Comparison of ENCODE assay signal across 8 cellular contexts in genomic region chr3:58334013-58334321, GRCh38.
DNase-seq lines count a peak whose midpoint lies in the region; ATAC-seq lines count a peak whose summit lies in the region.

No MANE protein-coding gene starts in this region.

- H3K9ac ChIP-seq in SK-N-MC (ENCODE audit: insufficient read length), result peak overlapping the region; percentile 63
- no peak overlapping the region for H3K9ac ChIP-seq in rectal smooth muscle tissue (ENCODE audit: low read length)

- no peaks in the 10 kb centered on the region for H3K36me3 ChIP-seq in SK-N-MC (ENCODE audit: insufficient read depth, low read length)
- no peaks in the 10 kb centered on the region for H3K36me3 ChIP-seq in rectal smooth muscle tissue (ENCODE audit: control insufficient read depth, insufficient read depth, low read length)

- H3K27ac ChIP-seq in SK-N-MC, result peak overlapping the region; percentile 50; the same call in 1 of the 2 replicates
- peak overlapping the region; percentile 43 for H3K27ac ChIP-seq in rectal smooth muscle tissue (ENCODE audit: low read depth, low read length)

- no peaks in the 10 kb centered on the region for H3K27me3 ChIP-seq in rectal smooth muscle tissue (ENCODE audit: control insufficient read depth, insufficient read depth, low read length)

- H3K4me3 ChIP-seq in GM08714 (ENCODE audit: low read length), result peak overlapping the region; percentile 73
- peak overlapping the region; percentile 81 for H3K4me3 ChIP-seq in SK-N-MC
- H3K4me3 ChIP-seq in rectal smooth muscle tissue (ENCODE audit: low read length), result peak overlapping the region; percentile 89

- ATAC-seq in HG03196 (IDR thresholded peaks at IDR 0.05; ENCODE audit: unreplicated experiment) (no peak), GM21529 (IDR thresholded peaks at IDR 0.05; ENCODE audit: unreplicated experiment) (no peak)

- H3K9me3 ChIP-seq in SK-N-MC (ENCODE audit: low read depth, low read length), result no peaks in the 10 kb centered on the region

- DNase-seq in SK-N-MC (ENCODE audit: low read depth, low spot score) (no peak), fibroblast of peridontal ligament (ENCODE audit: extremely low read depth) (peak; percentile 25), NCI-H524 treated with DMSO at 0.1 percent for 48 hours (lab: John Stamatoyannopoulos, UW) (no peak), NCI-H128 (lab: John Stamatoyannopoulos, UW; ENCODE audit: unreplicated experiment) (no peak)

- peaks cover 5% of the 10 kb centered on the region for H3K4me1 ChIP-seq in rectal smooth muscle tissue (ENCODE audit: control insufficient read depth, insufficient read depth, low read length)
